ENCODE assay signal across 8 cellular contexts in the genomic region with DNA sequence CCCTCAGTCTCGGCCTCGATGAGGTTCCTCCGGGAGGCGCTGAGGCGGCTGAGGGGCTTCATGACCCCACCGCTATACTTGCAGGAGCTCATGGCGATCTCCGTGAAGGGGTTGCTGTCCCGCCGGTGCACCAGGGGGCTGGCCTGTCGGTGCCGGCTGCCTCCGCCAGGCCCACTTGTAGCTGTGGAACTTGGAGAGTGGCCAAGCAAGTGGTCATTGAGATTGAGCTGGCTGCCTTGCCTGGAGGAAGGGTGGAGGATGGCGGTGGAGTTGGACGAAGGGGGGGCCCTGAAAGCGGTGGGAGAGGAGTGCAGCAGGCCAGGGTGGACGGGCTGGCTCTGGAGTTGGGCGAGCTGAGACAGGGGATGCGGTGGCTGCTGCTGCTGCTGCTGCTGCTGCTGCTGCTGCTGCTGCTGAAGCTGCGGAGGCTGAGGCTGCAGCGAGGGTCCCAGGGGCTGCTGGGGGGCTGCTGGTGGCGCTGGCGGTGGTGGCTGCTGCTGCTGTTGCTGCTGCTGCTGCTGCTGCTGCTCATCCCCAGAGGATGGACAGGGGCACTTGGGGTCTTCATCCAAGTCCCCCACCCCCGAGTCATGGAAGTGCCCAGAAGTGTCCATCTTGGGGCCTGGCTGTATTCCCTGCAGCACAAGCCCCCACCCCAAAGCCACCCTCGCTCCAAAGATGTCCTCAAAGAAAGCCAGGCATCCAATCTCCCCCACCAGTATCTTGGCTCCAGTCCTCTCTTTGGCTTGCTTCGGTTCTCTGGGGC. TPM values are rescaled to one million over a fixed set of nuclear protein-coding genes. Genes with fewer than 3 reads are reported as not detected.
A peak's percentile ranks its signal among the peaks of the same experiment; 100 is the strongest.
DNase-seq lines count a peak whose midpoint lies in the region; ATAC-seq and TF ChIP-seq lines count a peak whose summit lies in the region.

No MANE protein-coding gene starts in this region.

- ATAC-seq in HG03342 (IDR thresholded peaks at IDR 0.05; ENCODE audit: unreplicated experiment), result no peak

- H3K27me3 ChIP-seq in HUES6 (ENCODE audit: control insufficient read depth, insufficient read depth, low read length), result peaks cover 41% of the 10 kb centered on the region

- no peaks in the 10 kb centered on the region for H3K9me3 ChIP-seq in HUES6 (ENCODE audit: control insufficient read depth, insufficient read depth, low read depth, low read length)

- H3K27ac ChIP-seq in HUES6 (ENCODE audit: low read depth, low read length) (no peak overlapping the region), caudate nucleus (ENCODE audit: low read depth, low read length) (peak overlapping the region; percentile 74), RWPE1 (no peak overlapping the region)

- no peak for DNase-seq in AG04449 (ENCODE audit: low read depth, low spot score)
- DNase-seq in caudate nucleus (lab: John Stamatoyannopoulos, UW), result peak in 40 of 61 donors; percentile 7 to 77 (median 48)
- DNase-seq in mesothelial cell of epicardium (ENCODE audit: low spot score in 2 of 2, unreplicated experiment in 2 of 2), result no peak
- DNase-seq in retina, result no peak
- DNase-seq in activated effector memory CD4-positive, alpha-beta T cell treated with anti-CD3 and anti-CD28 coated beads, Interleukin-2, amount 50 U/mL, for 16 hours, result no peak
- no peak for DNase-seq in RWPE1 (ENCODE audit: low spot score)

- H3K27me3 Mint-ChIP-seq in mesothelial cell of epicardium (ENCODE audit: low read depth), result peaks cover 64% of the 10 kb centered on the region

- peak overlapping the region; percentile 62 for H3K4me3 Mint-ChIP-seq in mesothelial cell of epicardium

- POLR2A ChIA-PET in AG04449 (lab: Yijun Ruan, JAX), result interaction anchor here (0.6 to 1.0 kb wide), 2 partner anchors 438 to 508 kb away, joined by 3 read pairs; no protein-coding TSS in a partner anchor
- POLR2A ChIA-PET in RWPE1 (lab: Yijun Ruan, JAX; ENCODE audit: low non-redundant PET), result interaction anchor here (0.6 kb wide), 1 partner anchor 198 kb away, joined by 3 read pairs; no protein-coding TSS in a partner anchor

- no peaks in the 10 kb centered on the region for H3K9me3 Mint-ChIP-seq in mesothelial cell of epicardium

- H3K9ac ChIP-seq in HUES6 (ENCODE audit: low read length), result peak overlapping the region; percentile 21

- no peaks in the 10 kb centered on the region for H3K36me3 Mint-ChIP-seq in mesothelial cell of epicardium

- H3K4me1 Mint-ChIP-seq in mesothelial cell of epicardium, result peaks cover 34% of the 10 kb centered on the region

- peaks cover 39% of the 10 kb centered on the region for H3K4me1 ChIP-seq in HUES6 (ENCODE audit: control insufficient read depth, insufficient read depth, low read length)

- H3K36me3 ChIP-seq in HUES6 (ENCODE audit: control insufficient read depth, insufficient read depth, low read length), result no peaks in the 10 kb centered on the region

- no peak overlapping the region for H3K27ac Mint-ChIP-seq in mesothelial cell of epicardium

- H3K4me3 ChIP-seq in AG04449 (ENCODE audit: low read depth, low read length) (peak overlapping the region; percentile 36), HUES6 (ENCODE audit: low read depth, low read length) (peak overlapping the region; percentile 53)

- CTCF ChIA-PET in AG04449 (lab: Yijun Ruan, JAX), result interaction anchor here (1.3 to 6.2 kb wide), 8 partner anchors 7 to 309 kb away, joined by 3 to 67 read pairs (median 14); no protein-coding TSS in a partner anchor
- CTCF ChIA-PET in RWPE1 (lab: Yijun Ruan, JAX), result interaction anchor here (0.5 to 1.3 kb wide), 4 partner anchors 9 to 1174 kb away, joined by 3 to 5 read pairs (median 4); no protein-coding TSS in a partner anchor

- TF ChIP-seq CTCF in AG04449 (IDR thresholded peaks at IDR 0.05; ENCODE audit: insufficient read depth, low read length, missing control alignments), result no peak
- no peak for TF ChIP-seq CTCF in mesothelial cell of epicardium (IDR thresholded peaks at IDR 0.05; ENCODE audit: unreplicated experiment)
- TF ChIP-seq CTCF in RWPE1 (conservative IDR thresholded peaks at IDR 0.05; ENCODE audit: low read depth), result no peak

RNA-seq across cellular contexts. Expression of gene KCNN3, which starts 0.5 kb away (rescaled TPM):
- 1.2 to 1.5 TPM (median 1.3 TPM) in 3 replicates for total RNA-seq in mesothelial cell of epicardium

Comparison
In these comparisons a context has a peak if more than half of its experiments do, and no peak if none do; other contexts are left out.
1. DNase-seq: peak in caudate nucleus (40 of 61); none in AG04449 (single experiment), mesothelial cell of epicardium (0 of 2), retina (single experiment), activated effector memory CD4-positive, alpha-beta T cell treated with anti-CD3 and anti-CD28 coated beads, Interleukin-2, amount 50 U/mL, for 16 hours (single experiment) and RWPE1 (single experiment).